In the genomic region with DNA sequence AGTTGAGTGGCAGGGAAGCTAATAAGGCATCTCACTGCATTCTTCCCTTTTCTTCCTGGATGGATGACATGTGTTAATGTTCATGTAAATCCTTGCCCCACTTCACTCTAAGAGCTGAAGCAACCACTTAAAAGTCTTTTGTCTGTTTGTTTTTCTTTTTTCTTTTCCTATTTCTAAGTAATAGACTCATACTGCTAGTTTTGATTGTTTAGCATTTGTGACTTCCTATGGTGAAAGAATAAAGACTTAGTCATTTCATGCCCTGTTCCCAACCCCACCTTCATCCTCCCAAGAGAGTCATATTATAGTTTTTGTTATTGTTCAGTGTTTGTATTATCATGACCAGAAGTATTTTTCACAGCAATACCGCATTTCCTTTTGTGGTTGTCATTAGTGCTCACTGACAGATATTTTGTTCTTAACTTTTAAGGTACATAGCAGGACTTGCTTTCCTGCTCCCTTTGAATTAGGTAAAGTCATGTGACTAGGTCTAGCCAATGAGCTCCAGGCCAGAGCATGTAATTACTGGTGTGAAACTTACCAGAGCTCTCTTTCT, we compare ENCODE assay signal across 9 cellular contexts. TPM values are rescaled to one million over a fixed set of nuclear protein-coding genes. Genes with fewer than 3 reads are reported as not detected.
DNase-seq lines count a peak whose midpoint lies in the region; ATAC-seq and TF ChIP-seq lines count a peak whose summit lies in the region.
"Had no signal": no experiment of that assay in that cellular context is flagged by ENCODE, and none has a peak within 500 bp of the region (broad histone marks: within the 10 kb centered on the region; RNA-seq: fewer than 3 reads in every experiment).

No MANE protein-coding gene starts in this region.

- H3K4me1 Mint-ChIP-seq in MCF 10A (ENCODE audit: insufficient read depth, unreplicated experiment): peaks cover 7% of the 10 kb centered on the region
- peaks cover 16% of the 10 kb centered on the region for H3K4me1 Mint-ChIP-seq in T-helper 2 cell treated with Interferon-gamma antibody and Interleukin-4, amounts not matched to agents 5 μg/mL and 100 μg/mL, for 36 hours (ENCODE audit: low read depth)

- TF ChIP-seq POLR2A in breast epithelium (IDR thresholded peaks at IDR 0.05) (no peak), heart left ventricle (IDR thresholded peaks at IDR 0.05) (no peak), esophagus muscularis mucosa (IDR thresholded peaks at IDR 0.05; ENCODE audit: low read depth) (no peak)

- 61 to 85% (median 78%) methylated on average over 1 of the region's 1 CpG for WGBS in heart left ventricle, 4 donors
- 83% methylated on average over 1 of the region's 1 CpG for WGBS in esophagus muscularis mucosa

- no TSS peak for BruUV-seq in MCF 10A (replicated peaks; lab: Mats Ljungman, UMichigan)

- TF ChIP-seq CTCF in MCF 10A (IDR thresholded peaks at IDR 0.05; ENCODE audit: unreplicated experiment) (no peak), breast epithelium (IDR thresholded peaks at IDR 0.05) (no peak), heart left ventricle (IDR thresholded peaks at IDR 0.05) (no peak), esophagus muscularis mucosa (IDR thresholded peaks at IDR 0.05) (no peak)

- H3K36me3 Mint-ChIP-seq in MCF 10A (ENCODE audit: insufficient read depth, unreplicated experiment): no peaks in the 10 kb centered on the region
- H3K36me3 Mint-ChIP-seq in T-helper 2 cell treated with Interferon-gamma antibody and Interleukin-4, amounts not matched to agents 5 μg/mL and 100 μg/mL, for 36 hours (ENCODE audit: low read depth): peaks cover 3% of the 10 kb centered on the region

- peaks cover 7% of the 10 kb centered on the region for H3K27me3 Mint-ChIP-seq in MCF 10A (ENCODE audit: insufficient read depth, unreplicated experiment)
- peaks cover 34% of the 10 kb centered on the region for H3K27me3 Mint-ChIP-seq in T-helper 2 cell treated with Interferon-gamma antibody and Interleukin-4, amounts not matched to agents 5 μg/mL and 100 μg/mL, for 36 hours (ENCODE audit: low read depth)

- H3K9me3 ChIP-seq in breast epithelium: peaks cover 8 to 21% of the 10 kb centered on the region in 2 donors
- H3K9me3 ChIP-seq in heart left ventricle: peaks cover 0 to 35% (median 6%) of the 10 kb centered on the region in 12 donors
- peaks cover 0 to 29% (median 11%) of the 10 kb centered on the region in 4 donors for H3K9me3 ChIP-seq in esophagus muscularis mucosa

- no peaks in the 10 kb centered on the region for H3K4me1 ChIP-seq in breast epithelium
- peaks cover 0 to 7% (median 0%) of the 10 kb centered on the region in 12 donors for H3K4me1 ChIP-seq in heart left ventricle
- H3K4me1 ChIP-seq in esophagus muscularis mucosa: no peaks in the 10 kb centered on the region

- POLR2A ChIA-PET in MCF 10A (lab: Yijun Ruan, JAX): interaction anchor here (0.6 to 0.7 kb wide), 3 partner anchors 14 to 463 kb away, joined by 3 read pairs; no protein-coding TSS in a partner anchor

- H3K27me3 ChIP-seq in breast epithelium: no peaks in the 10 kb centered on the region
- H3K27me3 ChIP-seq in heart left ventricle: peaks cover 0 to 31% (median 0%) of the 10 kb centered on the region in 9 donors
- H3K27me3 ChIP-seq in esophagus muscularis mucosa: peaks cover 0 to 50% (median 0%) of the 10 kb centered on the region in 4 donors

- DNase-seq in MCF 10A (ENCODE audit: unreplicated experiment) (peak; percentile 64), breast epithelium (ENCODE audit: low spot score in 2 of 2) (no peak), epithelial cell of prostate (ENCODE audit: low read depth, low spot score) (peak; percentile 60), stromal cell of bone marrow (ENCODE audit: low read depth) (peak; percentile 54), heart left ventricle (no peak), esophagus muscularis mucosa (ENCODE audit: extremely low spot score) (no peak)
- DNase-seq in T-helper 2 cell treated with Interferon-gamma antibody and Interleukin-4, amounts not matched to agents 5 μg/mL and 100 μg/mL, for 36 hours (ENCODE audit: low spot score): no peak
- DNase-seq: hippocampal formation had no signal

- H3K36me3 ChIP-seq in breast epithelium (no peaks in the 10 kb centered on the region), heart left ventricle (no peaks in the 10 kb centered on the region), esophagus muscularis mucosa (no peaks in the 10 kb centered on the region)

- CTCF ChIA-PET in MCF 10A (lab: Yijun Ruan, JAX): interaction anchor here (0.6 kb wide), 1 partner anchor 54 kb away, joined by 4 read pairs; no protein-coding TSS in a partner anchor

- no peak for TF ChIP-seq EP300 in esophagus muscularis mucosa (IDR thresholded peaks at IDR 0.05)

- H3K27ac ChIP-seq in breast epithelium (no peak overlapping the region), epithelial cell of prostate (peak overlapping the region; percentile 44), heart left ventricle (peak overlapping the region in 1 of 12 donors; percentile 69), esophagus muscularis mucosa (replicated peaks in 1 of 4) (no peak overlapping the region)

- no peak overlapping the region for H3K4me3 ChIP-seq in breast epithelium
- H3K4me3 ChIP-seq in heart left ventricle: no peak overlapping the region
- no peak overlapping the region for H3K4me3 ChIP-seq in esophagus muscularis mucosa

- peaks cover 8% of the 10 kb centered on the region for H3K9me3 Mint-ChIP-seq in MCF 10A (ENCODE audit: unreplicated experiment)
- peaks cover 20% of the 10 kb centered on the region for H3K9me3 Mint-ChIP-seq in T-helper 2 cell treated with Interferon-gamma antibody and Interleukin-4, amounts not matched to agents 5 μg/mL and 100 μg/mL, for 36 hours

- no peak overlapping the region for H3K4me3 Mint-ChIP-seq in MCF 10A (ENCODE audit: unreplicated experiment)
- H3K4me3 Mint-ChIP-seq in T-helper 2 cell treated with Interferon-gamma antibody and Interleukin-4, amounts not matched to agents 5 μg/mL and 100 μg/mL, for 36 hours: peak overlapping the region; percentile 28

- intact Hi-C loops in MCF 10A (cut with micrococcal nuclease): no loop called here
- intact Hi-C loops in breast epithelium (cut with DNase I; ENCODE audit: low total_unique reads): no loop called here
- intact Hi-C loops in heart left ventricle (cut with DNase I): no loop called here
- intact Hi-C loops in esophagus muscularis mucosa (cut with DNase I): no loop called here

- ATAC-seq in GM19467 (IDR thresholded peaks at IDR 0.05; ENCODE audit: unreplicated experiment) (no peak), heart left ventricle (no peak)

- H3K27ac Mint-ChIP-seq in MCF 10A (ENCODE audit: low read depth, unreplicated experiment): peak overlapping the region; percentile 22
- peak overlapping the region; percentile 71 for H3K27ac Mint-ChIP-seq in T-helper 2 cell treated with Interferon-gamma antibody and Interleukin-4, amounts not matched to agents 5 μg/mL and 100 μg/mL, for 36 hours

RNA-seq across cellular contexts. Expression of a gene that starts 18.1 kb away (rescaled TPM):
- total RNA-seq in MCF 10A (2022): not detected in 2 replicates
- total RNA-seq in breast epithelium: not detected
- total RNA-seq in heart left ventricle: not detected
- polyA plus RNA-seq in heart left ventricle: not detected
- not detected for total RNA-seq in esophagus muscularis mucosa

Comparison
In these comparisons a context has a peak if more than half of its experiments do, and no peak if none do; other contexts are left out.
1. DNase-seq: peak in MCF 10A (single experiment), epithelial cell of prostate (single experiment) and stromal cell of bone marrow (single experiment); none in breast epithelium (0 of 2), T-helper 2 cell treated with Interferon-gamma antibody and Interleukin-4, amounts not matched to agents 5 μg/mL and 100 μg/mL, for 36 hours (single experiment), heart left ventricle (0 of 5) and esophagus muscularis mucosa (single experiment).